Comparison of ENCODE assay signal across 6 cellular contexts in genomic region chr3:24393316-24393715, GRCh38.
"Had no signal": no experiment of that assay in that cellular context is flagged by ENCODE, and none has a peak within 500 bp of the region (broad histone marks: within the 10 kb centered on the region; RNA-seq: fewer than 3 reads in every experiment).

No MANE protein-coding gene starts in this region.

- H3K4me3 Mint-ChIP-seq: GM23338, H9, IgD-negative memory B cell had no signal

- H3K36me3 Mint-ChIP-seq: IgD-negative memory B cell had no signal

- FAIRE-seq: H54, HTR-8/SVneo had no signal

- H3K9me3 Mint-ChIP-seq: IgD-negative memory B cell had no signal

- ATAC-seq: GM23338 had no signal

- H3K27ac Mint-ChIP-seq: GM23338, H9, IgD-negative memory B cell had no signal

- H3K4me3 ChIP-seq: GM23338 had no signal

- H2AFZ ChIP-seq: GM23338 had no signal

- DNase-seq: H9, HCEC 1CT had no signal

- H3K4me2 ChIP-seq: GM23338 had no signal
